In the genomic region with DNA sequence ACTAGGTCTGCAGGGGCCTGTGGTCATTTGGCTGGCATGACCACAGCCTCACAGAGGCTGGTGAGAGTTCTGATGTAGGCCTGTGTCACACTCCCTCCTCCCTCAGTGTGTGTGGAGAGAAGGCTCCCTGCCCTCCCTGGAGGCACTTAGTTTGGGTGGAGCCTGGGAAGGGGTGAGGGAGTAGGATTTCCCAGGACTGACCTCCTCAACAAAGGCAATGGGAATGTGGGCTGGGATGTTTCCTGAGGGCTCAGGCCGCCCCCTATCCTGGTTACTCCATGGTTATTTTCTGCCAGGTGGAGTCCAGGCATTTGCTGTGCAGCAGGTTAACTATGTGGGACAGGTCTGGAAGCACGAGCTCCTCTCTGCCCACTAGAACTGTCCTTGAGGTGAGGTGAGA, we compare ENCODE assay signal across 17 cellular contexts. TPM values are rescaled to one million over a fixed set of nuclear protein-coding genes. Genes with fewer than 3 reads are reported as not detected.
DNase-seq lines count a peak whose midpoint lies in the region; ATAC-seq and TF ChIP-seq lines count a peak whose summit lies in the region.
"Had no signal": no experiment of that assay in that cellular context is flagged by ENCODE, and none has a peak within 500 bp of the region (broad histone marks: within the 10 kb centered on the region; RNA-seq: fewer than 3 reads in every experiment).

No MANE protein-coding gene starts in this region.

- TF ChIP-seq CTCF in Loucy (conservative IDR thresholded peaks at IDR 0.05; ENCODE audit: low read length): no peak
- no peak for TF ChIP-seq CTCF in natural killer cell (IDR thresholded peaks at IDR 0.05)
- no peak for TF ChIP-seq CTCF in endothelial cell (IDR thresholded peaks at IDR 0.05; ENCODE audit: unreplicated experiment)

- H3K4me2 ChIP-seq in Loucy (ENCODE audit: low read depth, low read length, poor library complexity, severe bottlenecking): peak overlapping the region; percentile 89

- H3K27ac Mint-ChIP-seq in activated CD4-positive, alpha-beta T cell treated with anti-CD3 and anti-CD28 coated beads, Interleukin-2, amount 10 ng/mL, durations not matched to agents 24 days and 14 days: peak overlapping the region; percentile 15
- peak overlapping the region; percentile 25 for H3K27ac Mint-ChIP-seq in activated naive CD8-positive, alpha-beta T cell treated with anti-CD3 and anti-CD28 coated beads, Interleukin-2, amount 50 U/mL, for 24 hours
- peak overlapping the region; percentile 51 to 81 for H3K27ac Mint-ChIP-seq in natural killer cell
- no peak overlapping the region for H3K27ac Mint-ChIP-seq in endothelial cell (ENCODE audit: unreplicated experiment)

- peaks cover 3% of the 10 kb centered on the region for H3K9me3 Mint-ChIP-seq in activated CD4-positive, alpha-beta T cell treated with anti-CD3 and anti-CD28 coated beads, Interleukin-2, amount 10 ng/mL, durations not matched to agents 24 days and 14 days
- H3K9me3 Mint-ChIP-seq in activated naive CD8-positive, alpha-beta T cell treated with anti-CD3 and anti-CD28 coated beads, Interleukin-2, amount 50 U/mL, for 24 hours: no peaks in the 10 kb centered on the region
- H3K9me3 Mint-ChIP-seq in natural killer cell (no peaks in the 10 kb centered on the region), endothelial cell (ENCODE audit: unreplicated experiment) (no peaks in the 10 kb centered on the region)

- H3K79me2 ChIP-seq in Loucy (ENCODE audit: insufficient read depth, low read length): peaks cover 79% of the 10 kb centered on the region

- no peak overlapping the region for H3K4me3 ChIP-seq in Loucy (ENCODE audit: low read length, poor library complexity, severe bottlenecking)
- H3K4me3 ChIP-seq: uterus had no signal

- H3K4me3 Mint-ChIP-seq in activated CD4-positive, alpha-beta T cell treated with anti-CD3 and anti-CD28 coated beads, Interleukin-2, amount 10 ng/mL, durations not matched to agents 24 days and 14 days: no peak overlapping the region
- H3K4me3 Mint-ChIP-seq in activated naive CD8-positive, alpha-beta T cell treated with anti-CD3 and anti-CD28 coated beads, Interleukin-2, amount 50 U/mL, for 24 hours: no peak overlapping the region
- H3K4me3 Mint-ChIP-seq in natural killer cell (peak overlapping the region; percentile 9), endothelial cell (ENCODE audit: unreplicated experiment) (no peak overlapping the region)

- no peaks in the 10 kb centered on the region for H3F3A ChIP-seq in Loucy (ENCODE audit: low read depth)

- no peak overlapping the region for H2AFZ ChIP-seq in Loucy (ENCODE audit: low read length)

- intact Hi-C loops in activated CD4-positive, alpha-beta T cell treated with anti-CD3 and anti-CD28 coated beads, Interleukin-2, amount 10 ng/mL, durations not matched to agents 24 days and 14 days (cut with micrococcal nuclease): no loop called here
- intact Hi-C loops in natural killer cell (cut with micrococcal nuclease): no loop called here

- peaks cover 37% of the 10 kb centered on the region for H3K36me3 Mint-ChIP-seq in activated CD4-positive, alpha-beta T cell treated with anti-CD3 and anti-CD28 coated beads, Interleukin-2, amount 10 ng/mL, durations not matched to agents 24 days and 14 days (ENCODE audit: low read depth)
- H3K36me3 Mint-ChIP-seq in activated naive CD8-positive, alpha-beta T cell treated with anti-CD3 and anti-CD28 coated beads, Interleukin-2, amount 50 U/mL, for 24 hours (ENCODE audit: low read depth): peaks cover 12% of the 10 kb centered on the region
- H3K36me3 Mint-ChIP-seq in natural killer cell: peaks cover 7% of the 10 kb centered on the region
- H3K36me3 Mint-ChIP-seq in endothelial cell (ENCODE audit: low read depth, unreplicated experiment): peaks cover 16% of the 10 kb centered on the region

- peaks cover 72% of the 10 kb centered on the region for H3K4me1 ChIP-seq in Loucy (ENCODE audit: insufficient read depth, low read length, poor library complexity, severe bottlenecking)
- H3K4me1 ChIP-seq: uterus had no signal

- H4K20me1 ChIP-seq in Loucy (ENCODE audit: insufficient read depth, low read length, poor library complexity, severe bottlenecking): peaks cover 3% of the 10 kb centered on the region

- no peaks in the 10 kb centered on the region for H3K9me2 ChIP-seq in Loucy (replicated peaks; ENCODE audit: low read depth, low read length)

- no peak for ATAC-seq in activated naive CD8-positive, alpha-beta T cell treated with anti-CD3 and anti-CD28 coated beads, Interleukin-2, amount 50 U/mL, for 24 hours
- ATAC-seq in natural killer cell: no peak
- no peak for ATAC-seq in HG02759 (IDR thresholded peaks at IDR 0.05; ENCODE audit: unreplicated experiment)

- peak overlapping the region; percentile 12 for H3K9ac ChIP-seq in Loucy (ENCODE audit: low read depth, low read length, poor library complexity, severe bottlenecking)

- DNase-seq in activated CD4-positive, alpha-beta T cell treated with anti-CD3 and anti-CD28 coated beads, Interleukin-2, amount 10 ng/mL, durations not matched to agents 24 days and 14 days: no peak
- no peak for DNase-seq in activated CD4-positive, alpha-beta T cell treated with anti-CD3 and anti-CD28 coated beads, Interleukin-2, amount 50 U/mL, for 1 hour
- DNase-seq in activated naive CD8-positive, alpha-beta T cell treated with anti-CD3 and anti-CD28 coated beads, Interleukin-2, amount 50 U/mL, for 24 hours: no peak
- DNase-seq in natural killer cell (no peak), AML-193 (lab: John Stamatoyannopoulos, UW) (no peak), endothelial cell (ENCODE audit: low spot score) (no peak)
- DNase-seq: activated gamma-delta T cell treated with Interleukin-2 at 50 U/mL for 16 hours; DND-41; effector CD4-positive, alpha-beta T cell; Kasumi-1; NCI-H1417; NCI-H2171 treated with DMSO at 0.1 percent for 48 hours; NCI-H748 treated with DMSO at 0.1 percent for 48 hours; uterus had no signal

- H3K27me3 Mint-ChIP-seq in activated CD4-positive, alpha-beta T cell treated with anti-CD3 and anti-CD28 coated beads, Interleukin-2, amount 10 ng/mL, durations not matched to agents 24 days and 14 days: no peaks in the 10 kb centered on the region
- H3K27me3 Mint-ChIP-seq in activated naive CD8-positive, alpha-beta T cell treated with anti-CD3 and anti-CD28 coated beads, Interleukin-2, amount 50 U/mL, for 24 hours: no peaks in the 10 kb centered on the region
- H3K27me3 Mint-ChIP-seq in natural killer cell (ENCODE audit: low read depth in 2 of 2): no peaks in the 10 kb centered on the region
- peaks cover 7% of the 10 kb centered on the region for H3K27me3 Mint-ChIP-seq in endothelial cell (ENCODE audit: unreplicated experiment)

- H3K27me3 ChIP-seq in Loucy (ENCODE audit: insufficient read depth, low read length, poor library complexity, severe bottlenecking): no peaks in the 10 kb centered on the region
- H3K27me3 ChIP-seq: uterus had no signal

- H3K9me3 ChIP-seq in Loucy (ENCODE audit: insufficient read depth, low read depth, low read length): no peaks in the 10 kb centered on the region
- H3K9me3 ChIP-seq: uterus had no signal

- peaks cover 78% of the 10 kb centered on the region for H3K4me1 Mint-ChIP-seq in activated CD4-positive, alpha-beta T cell treated with anti-CD3 and anti-CD28 coated beads, Interleukin-2, amount 10 ng/mL, durations not matched to agents 24 days and 14 days
- peaks cover 88% of the 10 kb centered on the region for H3K4me1 Mint-ChIP-seq in activated naive CD8-positive, alpha-beta T cell treated with anti-CD3 and anti-CD28 coated beads, Interleukin-2, amount 50 U/mL, for 24 hours
- H3K4me1 Mint-ChIP-seq in natural killer cell (peaks cover 69 to 83% of the 10 kb centered on the region in 2 donors), endothelial cell (ENCODE audit: unreplicated experiment) (peaks cover 26% of the 10 kb centered on the region)

- H3K36me3 ChIP-seq in Loucy (ENCODE audit: insufficient read depth, low read length): no peaks in the 10 kb centered on the region
- H3K36me3 ChIP-seq: uterus had no signal

RNA-seq across cellular contexts. Expression of a gene that starts 7.6 kb away (rescaled TPM):
- 45.6 and 47.0 TPM in 2 replicates for total RNA-seq in activated CD4-positive, alpha-beta T cell treated with anti-CD3 and anti-CD28 coated beads, Interleukin-2, amount 10 ng/mL, durations not matched to agents 24 days and 14 days
- total RNA-seq in natural killer cell (10 to 100 TPM; 41.1 to 46.8 (median 45.4) TPM), endothelial cell (ENCODE audit: unreplicated experiment) (23.8 TPM)

RNA-seq across cellular contexts. Expression of a gene that starts 28.2 kb away (rescaled TPM):
- total RNA-seq in activated CD4-positive, alpha-beta T cell treated with anti-CD3 and anti-CD28 coated beads, Interleukin-2, amount 10 ng/mL, durations not matched to agents 24 days and 14 days: 0.24 and 0.86 TPM in 2 replicates
- total RNA-seq in natural killer cell: 1 to 10 TPM; 5.6 to 8.0 (median 7.4) TPM
- total RNA-seq in endothelial cell (ENCODE audit: unreplicated experiment): 0.97 TPM
- total RNA-seq: kidney epithelial cell had no signal
